Comparison of ENCODE assay signal across 26 cellular contexts in genomic region chr19:51458899-51459592, GRCh38. TPM values are rescaled to one million over a fixed set of nuclear protein-coding genes. Genes with fewer than 3 reads are reported as not detected.
"Had no signal": no experiment of that assay in that cellular context is flagged by ENCODE, and none has a peak within 500 bp of the region (broad histone marks: within the 10 kb centered on the region; RNA-seq: fewer than 3 reads in every experiment).

No MANE protein-coding gene starts in this region.

- H3K4me1 ChIP-seq: colonic mucosa, suprapubic skin had no signal

- ATAC-seq: activated CD4-positive, CD25-positive, alpha-beta regulatory T cell treated with anti-CD3 and anti-CD28 coated beads, Interleukin-2, amount 50 U/mL, for 24 hours; activated naive CD8-positive, alpha-beta T cell treated with anti-CD3 and anti-CD28 coated beads, Interleukin-2, amount 50 U/mL, for 24 hours; stimulated activated naive CD8-positive, alpha-beta T cell treated with anti-CD3 and anti-CD28 coated beads, Interleukin-15, Interleukin-2, amounts not matched to agents 100 U/mL and 50 U/mL, for 24 hours had no signal

- H3K9me3 ChIP-seq: colonic mucosa, suprapubic skin, upper lobe of left lung had no signal

- H3K4me3 ChIP-seq: colonic mucosa, lung, suprapubic skin, upper lobe of left lung had no signal

- H3K36me3 ChIP-seq: colonic mucosa, suprapubic skin, upper lobe of left lung had no signal

- H3K9me3 Mint-ChIP-seq: activated naive CD8-positive, alpha-beta T cell treated with anti-CD3 and anti-CD28 coated beads, Interleukin-2, amount 50 U/mL, for 24 hours; activated T-helper 2 cell treated with anti-CD3 and anti-CD28 coated beads, Interferon-gamma antibody, Interleukin-2, Interleukin-4, amounts not matched to agents 10 μg/mL and 5 μg/mL and 100 μg/mL, durations not matched to agents 14 hours and 24 hours and 36 hours had no signal

- H3K36me3 Mint-ChIP-seq: brain had no signal

- H3K27ac Mint-ChIP-seq: activated naive CD8-positive, alpha-beta T cell treated with anti-CD3 and anti-CD28 coated beads, Interleukin-2, amount 50 U/mL, for 24 hours; activated T-helper 2 cell treated with anti-CD3 and anti-CD28 coated beads, Interferon-gamma antibody, Interleukin-2, Interleukin-4, amounts not matched to agents 10 μg/mL and 5 μg/mL and 100 μg/mL, durations not matched to agents 14 hours and 24 hours and 36 hours; brain; progenitor cell of endocrine pancreas had no signal

- H3K27me3 ChIP-seq: colonic mucosa had no signal

- H3K27ac ChIP-seq: colonic mucosa, suprapubic skin had no signal

- DNase-seq: activated CD4-positive, alpha-beta T cell treated with anti-CD3 and anti-CD28 coated beads, Interleukin-2, amount 50 U/mL, for 1 hour; activated naive CD4-positive, alpha-beta T cell treated with Interleukin-2 at 50 U/mL for 16 hours; activated naive CD8-positive, alpha-beta T cell treated with anti-CD3 and anti-CD28 coated beads, Interleukin-2, amount 50 U/mL, for 24 hours; anterior cingulate cortex; central memory CD4-positive, alpha-beta T cell; colonic mucosa; effector CD4-positive, alpha-beta T cell; hypothalamus; midbrain; occipital lobe; stimulated activated naive CD8-positive, alpha-beta T cell treated with anti-CD3 and anti-CD28 coated beads, Interleukin-15, Interleukin-2, amounts not matched to agents 100 U/mL and 50 U/mL, for 24 hours; upper lobe of left lung had no signal

- H3K4me3 Mint-ChIP-seq: activated naive CD8-positive, alpha-beta T cell treated with anti-CD3 and anti-CD28 coated beads, Interleukin-2, amount 50 U/mL, for 24 hours; brain had no signal

- FAIRE-seq: frontal cortex, keratinocyte had no signal

RNA-seq across cellular contexts. Expression of gene SIGLEC8, which starts 0.8 kb away (rescaled TPM):
- total RNA-seq: activated CD8-positive, alpha-beta memory T cell treated with anti-CD3 and anti-CD28 coated beads for 36 hours; progenitor cell of endocrine pancreas; SK-MEL-5; T-helper 2 cell treated with Interferon-gamma antibody and Interleukin-4, amounts not matched to agents 100 ng/mL and 5 ng/mL, for 36 hours had no signal
- polyA plus RNA-seq: keratinocyte, neural cell had no signal

RNA-seq across cellular contexts. Expression of gene CEACAM18, which starts 19.3 kb away (rescaled TPM):
- total RNA-seq: activated CD8-positive, alpha-beta memory T cell treated with anti-CD3 and anti-CD28 coated beads for 36 hours; activated T-helper 2 cell treated with anti-CD3 and anti-CD28 coated beads, Interferon-gamma antibody, Interleukin-2, Interleukin-4, amounts not matched to agents 10 μg/mL and 5 μg/mL and 100 μg/mL, durations not matched to agents 14 hours and 24 hours and 36 hours; colonic mucosa; frontal cortex; left lobe of liver; lung; occipital lobe; progenitor cell of endocrine pancreas; SK-MEL-5; suprapubic skin; T-helper 2 cell treated with Interferon-gamma antibody and Interleukin-4, amounts not matched to agents 100 ng/mL and 5 ng/mL, for 36 hours; upper lobe of left lung had no signal
- polyA plus RNA-seq: esophagus, keratinocyte, lung, neural cell had no signal

RNA-seq across cellular contexts. Expression of gene SIGLEC10, which starts 41.6 kb away (rescaled TPM):
- total RNA-seq: progenitor cell of endocrine pancreas, SK-MEL-5 had no signal
- polyA plus RNA-seq: keratinocyte, neural cell had no signal

RNA-seq across cellular contexts. Expression of gene SIGLEC12, which starts 42.6 kb away (rescaled TPM):
- total RNA-seq: frontal cortex, occipital lobe, progenitor cell of endocrine pancreas, SK-MEL-5, suprapubic skin had no signal
- polyA plus RNA-seq: keratinocyte, neural cell had no signal
